In genomic region chr3:166201476-166201875, GRCh38 we compare ENCODE assay signal across 30 cellular contexts.
"Had no signal": no experiment of that assay in that cellular context is flagged by ENCODE, and none has a peak within 500 bp of the region (broad histone marks: within the 10 kb centered on the region; RNA-seq: fewer than 3 reads in every experiment).

No MANE protein-coding gene starts in this region.

- ATAC-seq: Panc1, SK-N-SH treated with all-trans-retinoic acid at 6 μM for 48 hours had no signal

- H3K9ac ChIP-seq: KMS-11 had no signal

- H3K27ac ChIP-seq: KMS-11, PC-9, SJSA1 had no signal

- H3K4me3 ChIP-seq: PC-9, SJSA1 had no signal

- H3K36me3 ChIP-seq: SJSA1 had no signal

- H3K27me3 ChIP-seq: SJSA1 had no signal

- DNase-seq: Karpas-422, KBM-7, NCI-H1048, NCI-H1092 treated with DMSO at 0.1 percent for 48 hours, NCI-H1105 treated with DMSO at 0.1 percent for 48 hours, NCI-H1417, NCI-H1436, NCI-H146, NCI-H1694, NCI-H187, NCI-H1930, NCI-H2029 treated with DMSO at 0.1 percent for 48 hours, NCI-H2081 treated with DMSO at 0.1 percent for 48 hours, NCI-H2107, NCI-H2171, NCI-H226, NCI-H446 treated with DMSO at 0.1 percent for 48 hours, NCI-H510A, NCI-H524, NCI-H526, NCI-H82, PC-9, Right ventricle myocardium superior, SHP77 treated with DMSO at 0.1 percent for 48 hours, SW 1271, T-helper 1 cell had no signal

- H3K9me3 ChIP-seq: SJSA1 had no signal

- H3K4me1 ChIP-seq: SJSA1 had no signal
